In the genomic region with DNA sequence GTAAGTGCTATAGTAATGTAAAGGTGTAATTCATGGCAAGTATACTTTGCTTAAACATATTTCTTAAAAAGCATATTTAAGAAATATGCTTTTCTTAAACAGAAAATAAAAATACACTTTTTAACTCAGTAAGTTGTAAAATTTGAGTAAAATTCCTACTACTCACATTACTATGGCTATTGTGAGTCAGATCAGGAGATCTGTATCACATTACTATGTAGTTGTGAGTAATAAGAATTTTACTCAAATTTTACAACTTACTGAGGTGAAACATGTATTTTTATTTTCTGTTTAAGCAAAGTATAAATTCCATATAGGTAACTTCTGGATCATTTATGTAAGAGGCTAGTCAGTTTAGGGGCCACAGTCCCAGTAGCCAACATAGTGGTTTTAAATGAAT, we compare ENCODE assay signal across 25 cellular contexts. TPM values are rescaled to one million over a fixed set of nuclear protein-coding genes. Genes with fewer than 3 reads are reported as not detected.
DNase-seq lines count a peak whose midpoint lies in the region; ATAC-seq and TF ChIP-seq lines count a peak whose summit lies in the region.
"Had no signal": no experiment of that assay in that cellular context is flagged by ENCODE, and none has a peak within 500 bp of the region (broad histone marks: within the 10 kb centered on the region; RNA-seq: fewer than 3 reads in every experiment).

No MANE protein-coding gene starts in this region.

- no peaks in the 10 kb centered on the region for H3K79me2 ChIP-seq in SK-N-SH (ENCODE audit: insufficient read depth)
- H3K79me2 ChIP-seq in GM23248 (ENCODE audit: insufficient read depth), result no peaks in the 10 kb centered on the region
- H3K79me2 ChIP-seq: hepatocyte had no signal

- intact Hi-C loops in activated T-helper 1 cell treated with anti-CD3 and anti-CD28 coated beads, Interleukin-12 subunit alpha, Interleukin-12 subunit beta, Interleukin-2, Interleukin-4 antibody, amounts not matched to agents 30 ng/mL and 10 ng/mL and 1 ng/mL, durations not matched to agents 14 hours and 24 hours and 36 hours (cut with micrococcal nuclease), result loop anchor here (5.0 to 10.0 kb wide), 4 partner anchors 521 to 967 kb away; partner anchors contain the start of gene SIAH2
- intact Hi-C loops in adrenal gland (cut with DNase I), result no loop called here

- H4K20me1 ChIP-seq in SK-N-SH (ENCODE audit: insufficient read depth) (no peaks in the 10 kb centered on the region), GM23248 (ENCODE audit: insufficient read depth) (no peaks in the 10 kb centered on the region)

- H3K4me3 Mint-ChIP-seq in activated T-helper 1 cell treated with anti-CD3 and anti-CD28 coated beads, Interleukin-12 subunit alpha, Interleukin-12 subunit beta, Interleukin-2, Interleukin-4 antibody, amounts not matched to agents 30 ng/mL and 10 ng/mL and 1 ng/mL, durations not matched to agents 14 hours and 24 hours and 36 hours, result no peak overlapping the region
- H3K4me3 Mint-ChIP-seq: activated B cell treated with CpG ODN at 0.5 μM for 24 hours; activated naive CD4-positive, alpha-beta T cell treated with anti-CD3 and anti-CD28 coated beads, Interleukin-2, amount 10 ng/mL, durations not matched to agents 7 days and 5 days; CD8-positive, alpha-beta memory T cell; endodermal cell; type B pancreatic cell had no signal

- ATAC-seq in SK-N-SH treated with all-trans-retinoic acid at 6 μM for 48 hours, result no peak
- ATAC-seq in foreskin keratinocyte, result no peak
- ATAC-seq in esophagus mucosa, result no peak
- ATAC-seq in HG03442 (IDR thresholded peaks at IDR 0.05; ENCODE audit: unreplicated experiment), result no peak
- ATAC-seq: body of pancreas had no signal

- DNase-seq in SK-N-SH, result no peak
- peak; percentile 72 for DNase-seq in GM23248
- DNase-seq in activated T-helper 1 cell treated with anti-CD3 and anti-CD28 coated beads, Interleukin-12 subunit alpha, Interleukin-12 subunit beta, Interleukin-2, Interleukin-4 antibody, amounts not matched to agents 30 ng/mL and 10 ng/mL and 1 ng/mL, durations not matched to agents 14 hours and 24 hours and 36 hours (ENCODE audit: low spot score), result no peak
- DNase-seq in foreskin keratinocyte, result peak in 1 of 2 donors; percentile 33
- DNase-seq in adrenal gland, result no peak
- DNase-seq: activated B cell treated with CpG ODN at 0.5 μM for 24 hours; activated naive CD4-positive, alpha-beta T cell treated with anti-CD3 and anti-CD28 coated beads, Interleukin-2, amount 10 ng/mL, durations not matched to agents 7 days and 5 days; AML-193; body of pancreas; CD8-positive, alpha-beta memory T cell; endodermal cell; islet precursor cell; NCI-H1417; NCI-H446 treated with DMSO at 0.1 percent for 48 hours; stimulated activated CD4-positive, alpha-beta T cell treated with anti-CD3 and anti-CD28 coated beads, Interleukin-4, amount 100 ng/mL, for 1 hour had no signal

- H3K27ac ChIP-seq in SK-N-SH (ENCODE audit: low read depth in 2 of 2, low read length in 1 of 2) (no peak overlapping the region; a peak in 1 of 4 replicates), GM23248 (no peak overlapping the region), foreskin keratinocyte (peak overlapping the region; percentile 98), adrenal gland (no peak overlapping the region)
- H3K27ac ChIP-seq: 22Rv1, body of pancreas, hepatocyte, neutrophil, SK-N-MC had no signal

- no peak overlapping the region for H3K9ac ChIP-seq in SK-N-SH
- H3K9ac ChIP-seq in GM23248, result no peak overlapping the region

- H3K9me2 ChIP-seq in SK-N-SH, result no peaks in the 10 kb centered on the region
- H3K9me2 ChIP-seq in GM23248 (ENCODE audit: insufficient read depth), result no peaks in the 10 kb centered on the region

- TF ChIP-seq POLR2A in adrenal gland (IDR thresholded peaks at IDR 0.05), result no peak

- CTCF ChIA-PET in SK-N-SH (lab: Yijun Ruan, JAX), result interaction anchor here (0.9 kb wide), 1 partner anchor 26 kb away, joined by 3 read pairs; no protein-coding TSS in a partner anchor

- H3K36me3 ChIP-seq in SK-N-SH (replicated peaks in 1 of 2; ENCODE audit: control insufficient read depth in 1 of 2, insufficient read depth in 2 of 2, low read length in 1 of 2) (no peaks in the 10 kb centered on the region), GM23248 (ENCODE audit: low read depth) (no peaks in the 10 kb centered on the region), adrenal gland (replicated peaks in 1 of 2) (no peaks in the 10 kb centered on the region)
- H3K36me3 ChIP-seq: neutrophil had no signal

- TF ChIP-seq CTCF in SK-N-SH (IDR thresholded peaks at IDR 0.05) (no peak), foreskin keratinocyte (conservative IDR thresholded peaks at IDR 0.05) (no peak), adrenal gland (IDR thresholded peaks at IDR 0.05) (no peak)

- H3K9me3 ChIP-seq in SK-N-SH (no peaks in the 10 kb centered on the region), GM23248 (ENCODE audit: low read depth) (no peaks in the 10 kb centered on the region), adrenal gland (replicated peaks in 1 of 3) (no peaks in the 10 kb centered on the region)
- H3K9me3 ChIP-seq: body of pancreas, neutrophil had no signal

- in situ Hi-C loops in GM23248 (cut with MboI), result no loop called here

- H3K4me3 ChIP-seq in SK-N-SH (ENCODE audit: low read depth in 2 of 2, low read length in 1 of 2), result no peak overlapping the region
- H3K4me3 ChIP-seq in GM23248, result no peak overlapping the region
- no peak overlapping the region for H3K4me3 ChIP-seq in adrenal gland
- H3K4me3 ChIP-seq: body of pancreas, hepatocyte, SK-N-MC had no signal

- H3K4me2 ChIP-seq in SK-N-SH (no peak overlapping the region), GM23248 (ENCODE audit: unreplicated experiment) (peak overlapping the region; percentile 44)
- H3K4me2 ChIP-seq: hepatocyte had no signal

- TF ChIP-seq EP300 in SK-N-SH (IDR thresholded peaks at IDR 0.05; ENCODE audit: borderline replicate concordance in 1 of 2, low read depth in 1 of 2, low read length in 1 of 2), result 0 out of 4 replicates have a peak, but pooled peaks of 1 of the 2 experiments have one; percentile 22

- POLR2A ChIA-PET in SK-N-SH (lab: Yijun Ruan, JAX), result interaction anchor here (0.7 kb wide), 1 partner anchor 19 kb away, joined by 3 read pairs; no protein-coding TSS in a partner anchor

- H3K27me3 Mint-ChIP-seq in activated T-helper 1 cell treated with anti-CD3 and anti-CD28 coated beads, Interleukin-12 subunit alpha, Interleukin-12 subunit beta, Interleukin-2, Interleukin-4 antibody, amounts not matched to agents 30 ng/mL and 10 ng/mL and 1 ng/mL, durations not matched to agents 14 hours and 24 hours and 36 hours (ENCODE audit: insufficient read depth), result no peaks in the 10 kb centered on the region
- H3K27me3 Mint-ChIP-seq: activated naive CD4-positive, alpha-beta T cell treated with anti-CD3 and anti-CD28 coated beads, Interleukin-2, amount 10 ng/mL, durations not matched to agents 7 days and 5 days; type B pancreatic cell had no signal

- no peak overlapping the region for H2AFZ ChIP-seq in SK-N-SH (ENCODE audit: low read depth)
- H2AFZ ChIP-seq in GM23248, result no peak overlapping the region
- H2AFZ ChIP-seq: hepatocyte had no signal

- H3K4me1 ChIP-seq in SK-N-SH (ENCODE audit: control insufficient read depth in 1 of 2, insufficient read depth in 2 of 2, low read depth in 1 of 2, low read length in 1 of 2) (peaks cover 0 to 13% of the 10 kb centered on the region in 2 experiments; a peak in 2 of 4 replicates), GM23248 (ENCODE audit: insufficient read depth) (peaks cover 50% of the 10 kb centered on the region), foreskin keratinocyte (peaks cover 44% of the 10 kb centered on the region), adrenal gland (replicated peaks in 1 of 2) (no peaks in the 10 kb centered on the region)
- H3K4me1 ChIP-seq: body of pancreas had no signal

- no peaks in the 10 kb centered on the region for H3K9me3 Mint-ChIP-seq in activated T-helper 1 cell treated with anti-CD3 and anti-CD28 coated beads, Interleukin-12 subunit alpha, Interleukin-12 subunit beta, Interleukin-2, Interleukin-4 antibody, amounts not matched to agents 30 ng/mL and 10 ng/mL and 1 ng/mL, durations not matched to agents 14 hours and 24 hours and 36 hours
- H3K9me3 Mint-ChIP-seq: activated B cell treated with CpG ODN at 0.5 μM for 24 hours; activated naive CD4-positive, alpha-beta T cell treated with anti-CD3 and anti-CD28 coated beads, Interleukin-2, amount 10 ng/mL, durations not matched to agents 7 days and 5 days; CD8-positive, alpha-beta memory T cell; endodermal cell; type B pancreatic cell had no signal

- H3K27me3 ChIP-seq in SK-N-SH (ENCODE audit: insufficient read depth) (no peaks in the 10 kb centered on the region), GM23248 (replicated peaks; ENCODE audit: insufficient read depth) (no peaks in the 10 kb centered on the region), foreskin keratinocyte (no peaks in the 10 kb centered on the region), adrenal gland (no peaks in the 10 kb centered on the region)
- H3K27me3 ChIP-seq: body of pancreas, hepatocyte, neutrophil had no signal

- H3K27ac Mint-ChIP-seq in activated T-helper 1 cell treated with anti-CD3 and anti-CD28 coated beads, Interleukin-12 subunit alpha, Interleukin-12 subunit beta, Interleukin-2, Interleukin-4 antibody, amounts not matched to agents 30 ng/mL and 10 ng/mL and 1 ng/mL, durations not matched to agents 14 hours and 24 hours and 36 hours, result peak overlapping the region; percentile 19
- H3K27ac Mint-ChIP-seq: activated B cell treated with CpG ODN at 0.5 μM for 24 hours; activated naive CD4-positive, alpha-beta T cell treated with anti-CD3 and anti-CD28 coated beads, Interleukin-2, amount 10 ng/mL, durations not matched to agents 7 days and 5 days had no signal

- peaks cover 18% of the 10 kb centered on the region for H3F3A ChIP-seq in SK-N-SH (replicated peaks; ENCODE audit: insufficient read depth)
- H3F3A ChIP-seq in GM23248 (ENCODE audit: insufficient read depth), result peaks cover 26% of the 10 kb centered on the region

- peaks cover 45% of the 10 kb centered on the region for H3K4me1 Mint-ChIP-seq in activated T-helper 1 cell treated with anti-CD3 and anti-CD28 coated beads, Interleukin-12 subunit alpha, Interleukin-12 subunit beta, Interleukin-2, Interleukin-4 antibody, amounts not matched to agents 30 ng/mL and 10 ng/mL and 1 ng/mL, durations not matched to agents 14 hours and 24 hours and 36 hours (ENCODE audit: low read depth)
- H3K4me1 Mint-ChIP-seq: activated B cell treated with CpG ODN at 0.5 μM for 24 hours had no signal

- no peak for TF ChIP-seq RAD21 in SK-N-SH (IDR thresholded peaks at IDR 0.05; ENCODE audit: low read length)

- H3K36me3 Mint-ChIP-seq in activated T-helper 1 cell treated with anti-CD3 and anti-CD28 coated beads, Interleukin-12 subunit alpha, Interleukin-12 subunit beta, Interleukin-2, Interleukin-4 antibody, amounts not matched to agents 30 ng/mL and 10 ng/mL and 1 ng/mL, durations not matched to agents 14 hours and 24 hours and 36 hours (ENCODE audit: low read depth), result no peaks in the 10 kb centered on the region
- H3K36me3 Mint-ChIP-seq: activated naive CD4-positive, alpha-beta T cell treated with anti-CD3 and anti-CD28 coated beads, Interleukin-2, amount 10 ng/mL, durations not matched to agents 7 days and 5 days; CD8-positive, alpha-beta memory T cell had no signal

RNA-seq across cellular contexts. Expression of gene GPR87, which starts 8.5 kb away (rescaled TPM):
- 2.3 and 2.4 TPM in 2 replicates for polyA plus RNA-seq in SK-N-SH (2012; rRNA removed)
- 2.5 and 3.1 TPM in 2 replicates for polyA plus RNA-seq in SK-N-SH (2012; cell fraction: cytosol; rRNA removed)
- 0.88 and 1.9 TPM in 2 replicates for polyA plus RNA-seq in SK-N-SH (2012; cell fraction: nucleus; rRNA removed)
- total RNA-seq in GM23248 (2014; rRNA removed; shearing (Covaris generic)), result 0.22 TPM in 1 of 2 replicates, not detected in the other
- polyA plus RNA-seq in GM23248 (2016; fragmentation: Nextera tagmentation; extraction: Ambion mirVana), result not detected in 2 replicates
- total RNA-seq in activated T-helper 1 cell treated with anti-CD3 and anti-CD28 coated beads, Interleukin-12 subunit alpha, Interleukin-12 subunit beta, Interleukin-2, Interleukin-4 antibody, amounts not matched to agents 30 ng/mL and 10 ng/mL and 1 ng/mL, durations not matched to agents 14 hours and 24 hours and 36 hours, result 0.62 and 0.93 TPM in 2 replicates
- 58.3 and 62.8 TPM in 2 replicates for total RNA-seq in foreskin keratinocyte
- 51.5 and 52.2 TPM in 2 replicates for polyA plus RNA-seq in foreskin keratinocyte
- 36.8 TPM for total RNA-seq in esophagus mucosa
- not detected for total RNA-seq in adrenal gland
- polyA plus RNA-seq in adrenal gland, result not detected
- total RNA-seq: activated B cell treated with CpG ODN at 0.5 μM for 24 hours, body of pancreas, endodermal cell, lung microvascular endothelial cell had no signal
- polyA plus RNA-seq: CD8-positive, alpha-beta memory T cell had no signal

RNA-seq across cellular contexts. Expression of gene P2RY13, which starts 21.3 kb away (rescaled TPM):
- not detected in 2 replicates for polyA plus RNA-seq in SK-N-SH (2012; rRNA removed)
- polyA plus RNA-seq in SK-N-SH (2012; cell fraction: cytosol; rRNA removed), result not detected in 2 replicates
- polyA plus RNA-seq in SK-N-SH (2012; cell fraction: nucleus; rRNA removed), result not detected in 2 replicates
- total RNA-seq in GM23248 (2014; rRNA removed; shearing (Covaris generic)), result not detected in 2 replicates
- not detected in 2 replicates for polyA plus RNA-seq in GM23248 (2016; fragmentation: Nextera tagmentation; extraction: Ambion mirVana)
- total RNA-seq in activated T-helper 1 cell treated with anti-CD3 and anti-CD28 coated beads, Interleukin-12 subunit alpha, Interleukin-12 subunit beta, Interleukin-2, Interleukin-4 antibody, amounts not matched to agents 30 ng/mL and 10 ng/mL and 1 ng/mL, durations not matched to agents 14 hours and 24 hours and 36 hours, result not detected in 2 replicates
- total RNA-seq in foreskin keratinocyte, result not detected in 2 replicates
- polyA plus RNA-seq in foreskin keratinocyte, result not detected in 2 replicates
- total RNA-seq in esophagus mucosa, result 0.28 TPM
- 1 to 10 TPM in 7 of 8 donors, under 1 TPM in 1; 0.66 to 6.0 (median 2.7) TPM for total RNA-seq in adrenal gland
- 1 to 10 TPM; 1.2 to 2.7 (median 1.7) TPM for polyA plus RNA-seq in adrenal gland
- total RNA-seq: CD8-positive, alpha-beta memory T cell; endodermal cell; hepatocyte; lung microvascular endothelial cell; pulmonary artery endothelial cell had no signal
- polyA plus RNA-seq: CD8-positive, alpha-beta memory T cell; hepatocyte had no signal

RNA-seq across cellular contexts. Expression of gene P2RY14, which starts 29.7 kb away (rescaled TPM):
- polyA plus RNA-seq in SK-N-SH (2012; rRNA removed) (not detected in 2 replicates), GM23248 (2016; fragmentation: Nextera tagmentation; extraction: Ambion mirVana) (not detected in 2 replicates), foreskin keratinocyte (not detected in 2 replicates), adrenal gland (under 1 TPM; 0.40 to 0.57 (median 0.57) TPM)
- not detected in 2 replicates for polyA plus RNA-seq in SK-N-SH (2012; cell fraction: cytosol; rRNA removed)
- not detected in 2 replicates for polyA plus RNA-seq in SK-N-SH (2012; cell fraction: nucleus; rRNA removed)
- total RNA-seq in GM23248 (2014; rRNA removed; shearing (Covaris generic)), result not detected in 2 replicates
- 7.7 and 9.4 TPM in 2 replicates for total RNA-seq in activated T-helper 1 cell treated with anti-CD3 and anti-CD28 coated beads, Interleukin-12 subunit alpha, Interleukin-12 subunit beta, Interleukin-2, Interleukin-4 antibody, amounts not matched to agents 30 ng/mL and 10 ng/mL and 1 ng/mL, durations not matched to agents 14 hours and 24 hours and 36 hours
- total RNA-seq in foreskin keratinocyte (not detected in 2 replicates), esophagus mucosa (0.88 TPM), adrenal gland (1 to 10 TPM in 1 of 8 donors, under 1 TPM in 6, not detected in 1; 0.28 to 2.4 (median 0.65) TPM)
- total RNA-seq: endodermal cell, hepatocyte, lung microvascular endothelial cell, pulmonary artery endothelial cell had no signal

Comparison
In these comparisons a context has a peak if more than half of its experiments do, and no peak if none do; other contexts are left out.
1. RNA of gene GPR87, which starts 8.5 kb away (total RNA-seq): 58.3 to 62.8 TPM in foreskin keratinocyte and 36.8 TPM in esophagus mucosa (single experiment); 0.62 to 0.93 TPM in activated T-helper 1 cell treated with anti-CD3 and anti-CD28 coated beads, Interleukin-12 subunit alpha, Interleukin-12 subunit beta, Interleukin-2, Interleukin-4 antibody, amounts not matched to agents 30 ng/mL and 10 ng/mL and 1 ng/mL, durations not matched to agents 14 hours and 24 hours and 36 hours, 0.22 TPM in GM23248 and not detected in adrenal gland; every median in the first group is over 10 times any median in the second.